16 cellular contexts compared by ENCODE assay signal in genomic region chr5:75471193-75471592, GRCh38. TPM values are rescaled to one million over a fixed set of nuclear protein-coding genes. Genes with fewer than 3 reads are reported as not detected.
DNase-seq lines count a peak whose midpoint lies in the region; ATAC-seq, FAIRE-seq and TF ChIP-seq lines count a peak whose summit lies in the region.
"Had no signal": no experiment of that assay in that cellular context is flagged by ENCODE, and none has a peak within 500 bp of the region (broad histone marks: within the 10 kb centered on the region; RNA-seq: fewer than 3 reads in every experiment).

No MANE protein-coding gene starts in this region.

- H3K4me3 ChIP-seq in PC-3 (ENCODE audit: low read length), result no peak overlapping the region
- H3K4me3 ChIP-seq: GM23248 had no signal

- ATAC-seq in PC-3 (no peak), HG03460 (IDR thresholded peaks at IDR 0.05; ENCODE audit: unreplicated experiment) (no peak)
- ATAC-seq: HCT116 had no signal

- POLR2A ChIA-PET in PC-3 (lab: Charles Lee; ENCODE audit: unreplicated experiment), result no interaction called here

- no peaks in the 10 kb centered on the region for H4K20me1 ChIP-seq in PC-3 (ENCODE audit: low read length)

- H3K9me2 ChIP-seq in PC-3 (replicated peaks; ENCODE audit: low read length), result no peaks in the 10 kb centered on the region

- peak; percentile 49 for FAIRE-seq in GM18507 (lab: Jason Lieb, UNC)
- peak; percentile 52 for FAIRE-seq in GM19239 (lab: Jason Lieb, UNC)
- FAIRE-seq: GM12892 had no signal

- no peak overlapping the region for H3K4me2 ChIP-seq in PC-3 (ENCODE audit: low read length)

- DNase-seq in GM18507 (ENCODE audit: extremely low spot score, insufficient read length, low read depth), result no peak
- no peak for DNase-seq in GM19239 (ENCODE audit: insufficient read length, low spot score)
- peak; percentile 17 for DNase-seq in kidney tubule cell (ENCODE audit: low spot score)
- no peak for DNase-seq in NCI-H2107 treated with DMSO at 0.1 percent for 48 hours (lab: John Stamatoyannopoulos, UW; ENCODE audit: unreplicated experiment)
- no peak for DNase-seq in PC-3
- DNase-seq: 8988T; C1 segment of cervical spinal cord; Caco-2; CD4-positive, alpha-beta memory T cell; DMS153; DND-41; GM23248; H9 had no signal

- peaks cover 48% of the 10 kb centered on the region for H3K79me2 ChIP-seq in PC-3 (ENCODE audit: low read length)

- no peaks in the 10 kb centered on the region for H3K4me1 ChIP-seq in PC-3 (ENCODE audit: insufficient read depth, low read length)

- TF ChIP-seq CTCF in PC-3 (conservative IDR thresholded peaks at IDR 0.05; ENCODE audit: low read depth, low read length), result no peak

- H3K27ac ChIP-seq in PC-3 (ENCODE audit: low read length), result no peak overlapping the region
- H3K27ac ChIP-seq: GM23248 had no signal

- no TSS peak for BruUV-seq in PC-3 (replicated peaks; lab: Mats Ljungman, UMichigan)

- intact Hi-C loops in PC-3 (cut with micrococcal nuclease), result no loop called here

- H2AFZ ChIP-seq in PC-3 (ENCODE audit: low read length), result no peak overlapping the region
- H2AFZ ChIP-seq: GM23248 had no signal

- CTCF ChIA-PET in PC-3 (lab: Charles Lee), result no interaction called here

- H3K9ac ChIP-seq in PC-3 (ENCODE audit: low read length), result no peak overlapping the region
- H3K9ac ChIP-seq: GM23248 had no signal

- peaks cover 17% of the 10 kb centered on the region; the same call in 1 of the 2 replicates for H3K9me3 ChIP-seq in PC-3 (ENCODE audit: low read length)

- H3K27me3 ChIP-seq in PC-3 (ENCODE audit: low read length), result no peaks in the 10 kb centered on the region

- H3F3A ChIP-seq in PC-3 (ENCODE audit: low read length, unreplicated experiment), result no peaks in the 10 kb centered on the region

- H3K36me3 ChIP-seq in PC-3 (ENCODE audit: low read depth, low read length), result no peaks in the 10 kb centered on the region; the same call in 1 of the 2 replicates

RNA-seq across cellular contexts. Expression of gene CERT1, which starts 40.2 kb away (rescaled TPM):
- 5.6 and 6.5 TPM in 2 replicates for total RNA-seq in PC-3 (2014; rRNA removed)

RNA-seq across cellular contexts. Expression of gene POLK, which starts 40.5 kb away (rescaled TPM):
- total RNA-seq in PC-3 (2014; rRNA removed), result 6.5 and 9.0 TPM in 2 replicates
